In genomic region chr13:97243915-97244820, GRCh38 we compare ENCODE assay signal across 12 cellular contexts. TPM values are rescaled to one million over a fixed set of nuclear protein-coding genes. Genes with fewer than 3 reads are reported as not detected.
DNase-seq lines count a peak whose midpoint lies in the region; ATAC-seq, FAIRE-seq and TF ChIP-seq lines count a peak whose summit lies in the region.
"Had no signal": no experiment of that assay in that cellular context is flagged by ENCODE, and none has a peak within 500 bp of the region (broad histone marks: within the 10 kb centered on the region; RNA-seq: fewer than 3 reads in every experiment).

No MANE protein-coding gene starts in this region.

- POLR2A ChIA-PET in naive thymus-derived CD8-positive, alpha-beta T cell (lab: Charles Lee) = no interaction called here

- H3K9me3 ChIP-seq in thoracic aorta = no peaks in the 10 kb centered on the region

- DNase-seq in RCC 7860 (ENCODE audit: low spot score) (no peak), dermis blood vessel endothelial cell (peak; percentile 62), middle frontal gyrus (ENCODE audit: extremely low spot score, low spot score) (peak; percentile 75), thoracic aorta (ENCODE audit: low spot score) (no peak), DMS 273 (lab: John Stamatoyannopoulos, UW; ENCODE audit: unreplicated experiment) (no peak)
- no peak for DNase-seq in naive thymus-derived CD8-positive, alpha-beta T cell
- DNase-seq: activated CD8-positive, alpha-beta T cell treated with anti-CD3 and anti-CD28 coated beads for 36 hours; NCI-H82; stimulated activated CD4-positive, alpha-beta T cell treated with anti-CD3 and anti-CD28 coated beads, Interleukin-12 subunit alpha, Interleukin-12 subunit beta, amount 100 ng/mL, for 4 hours; T-cell had no signal

- peak overlapping the region; percentile 45 to 62 for H3K27ac ChIP-seq in thoracic aorta

- no peak overlapping the region for H3K4me3 Mint-ChIP-seq in naive thymus-derived CD8-positive, alpha-beta T cell
- H3K4me3 Mint-ChIP-seq: activated CD8-positive, alpha-beta T cell treated with anti-CD3 and anti-CD28 coated beads for 36 hours; T-cell had no signal

- no peaks in the 10 kb centered on the region for H3K36me3 ChIP-seq in thoracic aorta

- H3K27me3 Mint-ChIP-seq in naive thymus-derived CD8-positive, alpha-beta T cell = no peaks in the 10 kb centered on the region
- H3K27me3 Mint-ChIP-seq: activated CD8-positive, alpha-beta T cell treated with anti-CD3 and anti-CD28 coated beads for 36 hours; T-cell had no signal

- no peak overlapping the region for H3K4me3 ChIP-seq in thoracic aorta
- H3K4me3 ChIP-seq: lung had no signal

- no peaks in the 10 kb centered on the region for H3K9me3 Mint-ChIP-seq in naive thymus-derived CD8-positive, alpha-beta T cell
- H3K9me3 Mint-ChIP-seq: activated CD8-positive, alpha-beta T cell treated with anti-CD3 and anti-CD28 coated beads for 36 hours; T-cell had no signal

- H3K4me1 ChIP-seq in thoracic aorta (ENCODE audit: control insufficient read depth in 1 of 2, low read depth in 2 of 2) = peaks cover 62 to 83% of the 10 kb centered on the region in 2 donors

- peaks cover 0 to 18% (median 2%) of the 10 kb centered on the region in 3 donors for H3K36me3 Mint-ChIP-seq in naive thymus-derived CD8-positive, alpha-beta T cell

- TF ChIP-seq CTCF in thoracic aorta (IDR thresholded peaks at IDR 0.05) = no peak

- no peaks in the 10 kb centered on the region for H3K27me3 ChIP-seq in thoracic aorta (replicated peaks; ENCODE audit: insufficient read depth)

- H3K27ac Mint-ChIP-seq in naive thymus-derived CD8-positive, alpha-beta T cell = peak overlapping the region in 1 of 10 donors; percentile 2
- H3K27ac Mint-ChIP-seq: activated CD8-positive, alpha-beta T cell treated with anti-CD3 and anti-CD28 coated beads for 36 hours; T-cell had no signal

- ATAC-seq in thoracic aorta (ENCODE audit: insufficient number of reproducible peaks, low FRiP score, low read depth) (no peak), HG03439 (IDR thresholded peaks at IDR 0.05; ENCODE audit: unreplicated experiment) (no peak)
- no peak for ATAC-seq in naive thymus-derived CD8-positive, alpha-beta T cell
- ATAC-seq: activated CD8-positive, alpha-beta T cell treated with anti-CD3 and anti-CD28 coated beads for 36 hours; T-cell had no signal

- peaks cover 29 to 57% (median 48%) of the 10 kb centered on the region in 4 donors for H3K4me1 Mint-ChIP-seq in naive thymus-derived CD8-positive, alpha-beta T cell

- FAIRE-seq in RCC 7860 (lab: Jason Lieb, UNC) = peak; percentile 35

RNA-seq across cellular contexts. Expression of gene MBNL2, which starts 22.0 kb away (rescaled TPM):
- total RNA-seq in dermis blood vessel endothelial cell (78.3 and 90.6 TPM in 2 replicates), thoracic aorta (10 to 100 TPM; 59.6 to 67.7 TPM)
- total RNA-seq in naive thymus-derived CD8-positive, alpha-beta T cell = 10 to 100 TPM; 31.8 to 35.4 TPM
- polyA plus RNA-seq in naive thymus-derived CD8-positive, alpha-beta T cell = 10 to 100 TPM; 12.2 to 14.5 (median 14.5) TPM

Comparison
In these comparisons a context has a peak if more than half of its experiments do, and no peak if none do; other contexts are left out.
1. DNase-seq: peak in dermis blood vessel endothelial cell (single experiment) and middle frontal gyrus (single experiment); none in RCC 7860 (single experiment), thoracic aorta (single experiment), DMS 273 (single experiment) and naive thymus-derived CD8-positive, alpha-beta T cell (0 of 10).